ENCODE assay signal across 8 cellular contexts in genomic region chr2:201232125-201232815, GRCh38. TPM values are rescaled to one million over a fixed set of nuclear protein-coding genes. Genes with fewer than 3 reads are reported as not detected.
DNase-seq lines count a peak whose midpoint lies in the region; ATAC-seq and TF ChIP-seq lines count a peak whose summit lies in the region.

No MANE protein-coding gene starts in this region.

- peaks cover 12% of the 10 kb centered on the region for H3K4me1 Mint-ChIP-seq in GM23338

- H3K36me3 Mint-ChIP-seq in GM23338 (ENCODE audit: low read depth): no peaks in the 10 kb centered on the region

- H3K4me3 Mint-ChIP-seq in GM23338: no peak overlapping the region

- H3F3A ChIP-seq in GM23338 (replicated peaks; ENCODE audit: low read depth) (no peaks in the 10 kb centered on the region), Loucy (ENCODE audit: low read depth) (no peaks in the 10 kb centered on the region)

- DNase-seq in EL (peak; percentile 94), GM23338 (ENCODE audit: low spot score) (peak; percentile 97), RPMI8226 (peak; percentile 99), fibroblast of villous mesenchyme (ENCODE audit: low read depth) (peak; percentile 93), non-pigmented ciliary epithelial cell (ENCODE audit: low read depth) (peak; percentile 71), superior temporal gyrus (ENCODE audit: extremely low spot score) (peak; percentile 70)
- DNase-seq in activated T-helper 1 cell treated with anti-CD3 and anti-CD28 coated beads, Interleukin-2, amount 50 U/mL, for 16 hours (ENCODE audit: low read depth in 1 of 2, low spot score in 1 of 2): peak; percentile 73 to 81

- H3K4me1 ChIP-seq in GM23338 (ENCODE audit: insufficient read depth): no peaks in the 10 kb centered on the region
- peaks cover 34% of the 10 kb centered on the region for H3K4me1 ChIP-seq in Loucy (ENCODE audit: insufficient read depth, low read length, poor library complexity, severe bottlenecking)

- peak; percentile 82 for ATAC-seq in GM23338

- H3K9me3 ChIP-seq in Loucy (ENCODE audit: insufficient read depth, low read depth, low read length): no peaks in the 10 kb centered on the region

- H4K20me1 ChIP-seq in GM23338 (replicated peaks; ENCODE audit: insufficient read depth) (no peaks in the 10 kb centered on the region), Loucy (ENCODE audit: insufficient read depth, low read length, poor library complexity, severe bottlenecking) (peaks cover 26% of the 10 kb centered on the region)

- H3K36me3 ChIP-seq in GM23338 (ENCODE audit: insufficient read depth): no peaks in the 10 kb centered on the region
- no peaks in the 10 kb centered on the region for H3K36me3 ChIP-seq in Loucy (ENCODE audit: insufficient read depth, low read length)

- H3K9me3 Mint-ChIP-seq in GM23338: no peaks in the 10 kb centered on the region; the same call in 2 of the 3 replicates

- H3K79me2 ChIP-seq in GM23338 (replicated peaks; ENCODE audit: insufficient read depth) (no peaks in the 10 kb centered on the region), Loucy (ENCODE audit: insufficient read depth, low read length) (peaks cover 38% of the 10 kb centered on the region)

- H2AFZ ChIP-seq in GM23338 (peak overlapping the region; percentile 75; the same call in 1 of the 2 replicates), Loucy (ENCODE audit: low read length) (peak overlapping the region; percentile 64)

- TF ChIP-seq CTCF in GM23338 (conservative IDR thresholded peaks at IDR 0.05; ENCODE audit: low read depth in 2 of 2) (peak; percentile 93 to 98), Loucy (conservative IDR thresholded peaks at IDR 0.05; ENCODE audit: low read length) (peak; percentile 95), fibroblast of villous mesenchyme (IDR thresholded peaks at IDR 0.05; ENCODE audit: insufficient read depth, low read depth, low read length) (peak; percentile 98)

- H3K27me3 ChIP-seq in GM23338 (ENCODE audit: insufficient read depth): no peaks in the 10 kb centered on the region
- no peaks in the 10 kb centered on the region for H3K27me3 ChIP-seq in Loucy (ENCODE audit: insufficient read depth, low read length, poor library complexity, severe bottlenecking)

- no peak overlapping the region for H3K27ac ChIP-seq in GM23338 (ENCODE audit: low read depth)

- peaks cover 4% of the 10 kb centered on the region for H3K27me3 Mint-ChIP-seq in GM23338 (ENCODE audit: insufficient read depth, low read depth, poor library complexity)

- no peak overlapping the region for H3K4me2 ChIP-seq in GM23338
- peak overlapping the region; percentile 82 for H3K4me2 ChIP-seq in Loucy (ENCODE audit: low read depth, low read length, poor library complexity, severe bottlenecking)

- H3K9me2 ChIP-seq in GM23338 (ENCODE audit: insufficient read depth) (no peaks in the 10 kb centered on the region), Loucy (replicated peaks; ENCODE audit: low read depth, low read length) (no peaks in the 10 kb centered on the region)

- peak overlapping the region; percentile 87 for H3K9ac ChIP-seq in Loucy (ENCODE audit: low read depth, low read length, poor library complexity, severe bottlenecking)

- peak overlapping the region; percentile 17; the same call in 1 of the 2 replicates for H3K27ac Mint-ChIP-seq in GM23338

- no peak overlapping the region for H3K4me3 ChIP-seq in GM23338
- peak overlapping the region; percentile 96 for H3K4me3 ChIP-seq in Loucy (ENCODE audit: low read length, poor library complexity, severe bottlenecking)
- H3K4me3 ChIP-seq in fibroblast of villous mesenchyme (ENCODE audit: low read depth, low read length): no peak overlapping the region

TF ChIP-seq in GM23338, 12 proteins besides CTCF, POLR2A, EP300 and RAD21 (continues in another document):
- TF ChIP-seq ZNF114 (CRISPR knock-in tag; IDR thresholded peaks at IDR 0.05): peak; percentile 94
- TF ChIP-seq JUNB (IDR thresholded peaks at IDR 0.05; ENCODE audit: unreplicated experiment): no peak
- TF ChIP-seq REST (IDR thresholded peaks at IDR 0.05; ENCODE audit: unreplicated experiment): no peak
- peak; percentile 53; the same call in 1 of the 2 replicates for TF ChIP-seq CREB1 (CRISPR knock-in tag; IDR thresholded peaks at IDR 0.05; ENCODE audit: low read depth)
- TF ChIP-seq ETS1 (IDR thresholded peaks at IDR 0.05): no peak

RNA-seq across cellular contexts. Expression of gene CASP8, which starts 28.1 kb away (rescaled TPM):
- 3.6 and 6.8 TPM in 2 replicates for total RNA-seq in GM23338 (2014; rRNA removed; shearing (Covaris generic))
- polyA plus RNA-seq in GM23338 (2016; fragmentation: Nextera tagmentation; extraction: Ambion mirVana): 2.3 TPM in 2 replicates
- total RNA-seq in fibroblast of villous mesenchyme: 14.2 and 22.0 TPM in 2 replicates

RNA-seq across cellular contexts. Expression of gene CASP10, which starts 49.3 kb away (rescaled TPM):
- total RNA-seq in GM23338 (2014; rRNA removed; shearing (Covaris generic)): 2.9 and 3.5 TPM in 2 replicates
- 1.9 and 2.4 TPM in 2 replicates for polyA plus RNA-seq in GM23338 (2016; fragmentation: Nextera tagmentation; extraction: Ambion mirVana)
- 5.2 and 5.6 TPM in 2 replicates for total RNA-seq in fibroblast of villous mesenchyme
